1 cellular context compared by ENCODE assay signal in the genomic region with DNA sequence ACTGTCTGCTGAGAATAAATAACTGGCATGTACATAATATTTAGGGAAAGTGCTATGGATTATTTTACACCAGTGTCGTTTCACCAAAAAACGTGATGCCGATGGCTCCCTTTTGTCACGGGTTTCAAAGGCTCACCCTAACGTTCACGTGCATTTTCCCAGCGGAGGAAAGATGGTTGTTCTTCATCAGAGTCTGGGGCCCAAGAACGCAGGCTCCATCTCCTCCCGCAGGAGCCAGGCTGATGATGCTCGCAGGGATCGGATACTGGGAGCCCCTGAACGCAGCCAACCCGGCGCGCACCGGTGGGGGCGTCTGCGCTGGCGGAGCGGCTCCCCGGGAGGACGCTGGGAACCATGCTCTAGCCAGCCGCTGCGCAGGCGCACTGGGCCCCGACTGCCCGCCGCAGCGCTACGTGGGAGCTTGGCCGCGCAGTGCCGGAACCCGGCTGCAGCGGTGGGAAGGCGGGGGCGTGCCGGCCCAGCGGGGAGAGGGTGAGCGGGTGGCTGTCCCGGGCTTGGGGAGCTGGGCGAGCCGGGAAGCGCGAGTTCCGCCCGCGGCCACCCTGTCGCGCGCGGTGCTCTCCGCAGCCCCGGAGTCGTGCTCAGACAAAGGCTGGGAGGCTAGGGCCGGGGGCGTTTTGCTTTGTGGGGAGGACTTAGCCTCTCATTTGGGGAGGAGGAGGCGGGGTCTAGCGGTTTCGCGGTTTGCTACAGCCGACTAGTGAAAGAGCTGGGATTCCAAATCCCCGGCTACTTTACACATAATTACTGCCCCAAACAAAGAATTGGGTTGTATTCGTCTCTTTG.
TF ChIP-seq lines count a peak whose summit lies in the region.

TSS of gene ZFP69B (plus strand) at position 793 of the 807 bp plus-strand sequence. CDS start 486 bp downstream, outside the sequence.

TF ChIP-seq in HepG2, 621 proteins besides CTCF, POLR2A, EP300 and RAD21 (continued from another document and continues in another):
- TF ChIP-seq ZNF512B (CRISPR knock-in tag; IDR thresholded peaks at IDR 0.05; ENCODE audit: borderline replicate concordance) (no peak), SIN3A (IDR thresholded peaks at IDR 0.05; ENCODE audit: borderline replicate concordance, low read depth, low read length) (peak; percentile 76; the same call in 1 of the 2 replicates), PLSCR1 (CRISPR knock-in tag; IDR thresholded peaks at IDR 0.05; ENCODE audit: borderline replicate concordance) (no peak), ZNF124 (CRISPR knock-in tag; IDR thresholded peaks at IDR 0.05) (peak; percentile 70; the same call in 1 of the 2 replicates), CBFB (CRISPR knock-in tag; IDR thresholded peaks at IDR 0.05) (peak; percentile 71; the same call in 1 of the 2 replicates), ZNF552 (CRISPR knock-in tag; IDR thresholded peaks at IDR 0.05; ENCODE audit: borderline replicate concordance) (no peak), ZNF761 (CRISPR knock-in tag; conservative IDR thresholded peaks at IDR 0.05) (peak; percentile 70), NRL (CRISPR knock-in tag; IDR thresholded peaks at IDR 0.05; ENCODE audit: borderline replicate concordance) (peak; percentile 41; the same call in 1 of the 2 replicates), HNRNPUL1 (IDR thresholded peaks at IDR 0.05; ENCODE audit: low read depth, low read length) (no peak), ZNF589 (CRISPR knock-in tag; conservative IDR thresholded peaks at IDR 0.05) (no peak), ZNF263 (CRISPR knock-in tag; IDR thresholded peaks at IDR 0.05) (peak; percentile 97), ZFP91 (CRISPR knock-in tag; IDR thresholded peaks at IDR 0.05; ENCODE audit: borderline replicate concordance) (peak; percentile 86), YEATS4 (CRISPR knock-in tag; IDR thresholded peaks at IDR 0.05; ENCODE audit: borderline replicate concordance) (peak; percentile 89), TBX3 (IDR thresholded peaks at IDR 0.05; ENCODE audit: borderline replicate concordance) (no peak), ZBTB2 (CRISPR knock-in tag; IDR thresholded peaks at IDR 0.05; ENCODE audit: low read depth) (no peak; the same call in 1 of the 2 replicates), PAWR (CRISPR knock-in tag; IDR thresholded peaks at IDR 0.05; ENCODE audit: borderline replicate concordance) (no peak), KAT8 (CRISPR knock-in tag; IDR thresholded peaks at IDR 0.05) (peak; percentile 84), POLR2G (IDR thresholded peaks at IDR 0.05; ENCODE audit: low read depth, low read length) (peak; percentile 86), SRY (CRISPR knock-in tag; IDR thresholded peaks at IDR 0.05) (peak; percentile 49; the same call in 1 of the 2 replicates), HOXA5 (CRISPR knock-in tag; IDR thresholded peaks at IDR 0.05) (peak; percentile 22; the same call in 1 of the 2 replicates), SMAD9 (CRISPR knock-in tag; IDR thresholded peaks at IDR 0.05) (no peak), ZNF225 (CRISPR knock-in tag; IDR thresholded peaks at IDR 0.05) (peak; percentile 85), SYNCRIP (IDR thresholded peaks at IDR 0.05; ENCODE audit: insufficient read depth, low read depth, low read length) (no peak), TCF7L2 (IDR thresholded peaks at IDR 0.05; ENCODE audit: low read depth, low read length) (no peak), SUZ12 (IDR thresholded peaks at IDR 0.05; ENCODE audit: low read depth, low read length) (no peak), SALL1 (CRISPR knock-in tag; IDR thresholded peaks at IDR 0.05) (peak; percentile 89), TBX2 (CRISPR knock-in tag; IDR thresholded peaks at IDR 0.05; ENCODE audit: borderline replicate concordance) (peak; percentile 83), ZNF614 (CRISPR knock-in tag; IDR thresholded peaks at IDR 0.05; ENCODE audit: borderline replicate concordance) (no peak; the same call in 1 of the 2 replicates), RBAK (CRISPR knock-in tag; IDR thresholded peaks at IDR 0.05) (no peak), CBX5 (CRISPR knock-in tag; IDR thresholded peaks at IDR 0.05; ENCODE audit: borderline replicate concordance) (no peak), ZNF788 (CRISPR knock-in tag; IDR thresholded peaks at IDR 0.05; ENCODE audit: borderline replicate concordance) (peak; percentile 63; the same call in 1 of the 2 replicates), SMAD3 (CRISPR knock-in tag; IDR thresholded peaks at IDR 0.05) (no peak; the same call in none of the 2 replicates), ZNF367 (CRISPR knock-in tag; IDR thresholded peaks at IDR 0.05; ENCODE audit: borderline replicate concordance) (no peak), SRSF1 (optimal IDR thresholded peaks at IDR 0.05; ENCODE audit: low read depth, low read length) (peak; percentile 81), HOXD1 (CRISPR knock-in tag; IDR thresholded peaks at IDR 0.05) (no peak), WIZ (CRISPR knock-in tag; IDR thresholded peaks at IDR 0.05) (no peak), TAF1 (CRISPR knock-in tag; IDR thresholded peaks at IDR 0.05) (peak; percentile 91), DNMT3B (CRISPR knock-in tag; conservative IDR thresholded peaks at IDR 0.05) (0 out of 2 replicates have a peak, but pooled peaks have one; percentile 31), ZNF3 (CRISPR knock-in tag; IDR thresholded peaks at IDR 0.05) (no peak), ZFP62 (CRISPR knock-in tag; IDR thresholded peaks at IDR 0.05) (no peak), ZNF768 (CRISPR knock-in tag; IDR thresholded peaks at IDR 0.05) (peak; percentile 78; the same call in 1 of the 2 replicates), ZNF816 (CRISPR knock-in tag; IDR thresholded peaks at IDR 0.05; ENCODE audit: borderline replicate concordance) (0 out of 2 replicates have a peak, but pooled peaks have one; percentile 59), ZNF747 (CRISPR knock-in tag; IDR thresholded peaks at IDR 0.05; ENCODE audit: borderline replicate concordance) (peak; percentile 68; the same call in 1 of the 2 replicates), ZNF232 (CRISPR knock-in tag; IDR thresholded peaks at IDR 0.05; ENCODE audit: borderline replicate concordance) (peak; percentile 78), ZNF430 (CRISPR knock-in tag; IDR thresholded peaks at IDR 0.05) (peak; percentile 35; the same call in 1 of the 2 replicates)
- TF ChIP-seq, protein P1, sequence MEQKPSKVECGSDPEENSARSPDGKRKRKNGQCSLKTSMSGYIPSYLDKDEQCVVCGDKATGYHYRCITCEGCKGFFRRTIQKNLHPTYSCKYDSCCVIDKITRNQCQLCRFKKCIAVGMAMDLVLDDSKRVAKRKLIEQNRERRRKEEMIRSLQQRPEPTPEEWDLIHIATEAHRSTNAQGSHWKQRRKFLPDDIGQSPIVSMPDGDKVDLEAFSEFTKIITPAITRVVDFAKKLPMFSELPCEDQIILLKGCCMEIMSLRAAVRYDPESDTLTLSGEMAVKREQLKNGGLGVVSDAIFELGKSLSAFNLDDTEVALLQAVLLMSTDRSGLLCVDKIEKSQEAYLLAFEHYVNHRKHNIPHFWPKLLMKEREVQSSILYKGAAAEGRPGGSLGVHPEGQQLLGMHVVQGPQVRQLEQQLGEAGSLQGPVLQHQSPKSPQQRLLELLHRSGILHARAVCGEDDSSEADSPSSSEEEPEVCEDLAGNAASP (CRISPR knock-in tag; IDR thresholded peaks at IDR 0.05; ENCODE audit: borderline replicate concordance): 0 out of 2 replicates have a peak, but pooled peaks have one; percentile 11
- TF ChIP-seq, protein P2, sequence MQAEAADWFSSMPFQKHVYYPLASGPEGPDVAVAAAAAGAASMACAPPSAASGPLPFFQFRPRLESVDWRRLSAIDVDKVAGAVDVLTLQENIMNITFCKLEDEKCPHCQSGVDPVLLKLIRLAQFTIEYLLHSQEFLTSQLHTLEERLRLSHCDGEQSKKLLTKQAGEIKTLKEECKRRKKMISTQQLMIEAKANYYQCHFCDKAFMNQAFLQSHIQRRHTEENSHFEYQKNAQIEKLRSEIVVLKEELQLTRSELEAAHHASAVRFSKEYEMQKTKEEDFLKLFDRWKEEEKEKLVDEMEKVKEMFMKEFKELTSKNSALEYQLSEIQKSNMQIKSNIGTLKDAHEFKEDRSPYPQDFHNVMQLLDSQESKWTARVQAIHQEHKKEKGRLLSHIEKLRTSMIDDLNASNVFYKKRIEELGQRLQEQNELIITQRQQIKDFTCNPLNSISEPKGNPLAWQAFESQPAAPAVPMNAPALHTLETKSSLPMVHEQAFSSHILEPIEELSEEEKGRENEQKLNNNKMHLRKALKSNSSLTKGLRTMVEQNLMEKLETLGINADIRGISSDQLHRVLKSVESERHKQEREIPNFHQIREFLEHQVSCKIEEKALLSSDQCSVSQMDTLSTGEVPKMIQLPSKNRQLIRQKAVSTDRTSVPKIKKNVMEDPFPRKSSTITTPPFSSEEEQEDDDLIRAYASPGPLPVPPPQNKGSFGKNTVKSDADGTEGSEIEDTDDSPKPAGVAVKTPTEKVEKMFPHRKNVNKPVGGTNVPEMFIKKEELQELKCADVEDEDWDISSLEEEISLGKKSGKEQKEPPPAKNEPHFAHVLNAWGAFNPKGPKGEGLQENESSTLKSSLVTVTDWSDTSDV (CRISPR knock-in tag; IDR thresholded peaks at IDR 0.05): no peak
- TF ChIP-seq, protein P3, sequence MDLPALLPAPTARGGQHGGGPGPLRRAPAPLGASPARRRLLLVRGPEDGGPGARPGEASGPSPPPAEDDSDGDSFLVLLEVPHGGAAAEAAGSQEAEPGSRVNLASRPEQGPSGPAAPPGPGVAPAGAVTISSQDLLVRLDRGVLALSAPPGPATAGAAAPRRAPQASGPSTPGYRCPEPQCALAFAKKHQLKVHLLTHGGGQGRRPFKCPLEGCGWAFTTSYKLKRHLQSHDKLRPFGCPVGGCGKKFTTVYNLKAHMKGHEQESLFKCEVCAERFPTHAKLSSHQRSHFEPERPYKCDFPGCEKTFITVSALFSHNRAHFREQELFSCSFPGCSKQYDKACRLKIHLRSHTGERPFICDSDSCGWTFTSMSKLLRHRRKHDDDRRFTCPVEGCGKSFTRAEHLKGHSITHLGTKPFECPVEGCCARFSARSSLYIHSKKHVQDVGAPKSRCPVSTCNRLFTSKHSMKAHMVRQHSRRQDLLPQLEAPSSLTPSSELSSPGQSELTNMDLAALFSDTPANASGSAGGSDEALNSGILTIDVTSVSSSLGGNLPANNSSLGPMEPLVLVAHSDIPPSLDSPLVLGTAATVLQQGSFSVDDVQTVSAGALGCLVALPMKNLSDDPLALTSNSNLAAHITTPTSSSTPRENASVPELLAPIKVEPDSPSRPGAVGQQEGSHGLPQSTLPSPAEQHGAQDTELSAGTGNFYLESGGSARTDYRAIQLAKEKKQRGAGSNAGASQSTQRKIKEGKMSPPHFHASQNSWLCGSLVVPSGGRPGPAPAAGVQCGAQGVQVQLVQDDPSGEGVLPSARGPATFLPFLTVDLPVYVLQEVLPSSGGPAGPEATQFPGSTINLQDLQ (CRISPR knock-in tag; IDR thresholded peaks at IDR 0.05): no peak
- TF ChIP-seq, protein P4, sequence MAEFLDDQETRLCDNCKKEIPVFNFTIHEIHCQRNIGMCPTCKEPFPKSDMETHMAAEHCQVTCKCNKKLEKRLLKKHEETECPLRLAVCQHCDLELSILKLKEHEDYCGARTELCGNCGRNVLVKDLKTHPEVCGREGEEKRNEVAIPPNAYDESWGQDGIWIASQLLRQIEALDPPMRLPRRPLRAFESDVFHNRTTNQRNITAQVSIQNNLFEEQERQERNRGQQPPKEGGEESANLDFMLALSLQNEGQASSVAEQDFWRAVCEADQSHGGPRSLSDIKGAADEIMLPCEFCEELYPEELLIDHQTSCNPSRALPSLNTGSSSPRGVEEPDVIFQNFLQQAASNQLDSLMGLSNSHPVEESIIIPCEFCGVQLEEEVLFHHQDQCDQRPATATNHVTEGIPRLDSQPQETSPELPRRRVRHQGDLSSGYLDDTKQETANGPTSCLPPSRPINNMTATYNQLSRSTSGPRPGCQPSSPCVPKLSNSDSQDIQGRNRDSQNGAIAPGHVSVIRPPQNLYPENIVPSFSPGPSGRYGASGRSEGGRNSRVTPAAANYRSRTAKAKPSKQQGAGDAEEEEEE (CRISPR knock-in tag; IDR thresholded peaks at IDR 0.05; ENCODE audit: borderline replicate concordance): no peak
